ENCODE assay signal across 18 cellular contexts in genomic region chr6:140541288-140541687, GRCh38.
DNase-seq lines count a peak whose midpoint lies in the region; ATAC-seq and TF ChIP-seq lines count a peak whose summit lies in the region.
"Had no signal": no experiment of that assay in that cellular context is flagged by ENCODE, and none has a peak within 500 bp of the region (broad histone marks: within the 10 kb centered on the region; RNA-seq: fewer than 3 reads in every experiment).

No MANE protein-coding gene starts in this region.

- no peaks in the 10 kb centered on the region for H4K20me1 ChIP-seq in MM.1S (ENCODE audit: insufficient read depth, low read length)

- no peak overlapping the region for H3K9ac ChIP-seq in MM.1S (ENCODE audit: low read length)

- no peak overlapping the region for H3K4me2 ChIP-seq in MM.1S (ENCODE audit: low read depth, low read length)

- H3K27ac Mint-ChIP-seq in chondrocyte (ENCODE audit: unreplicated experiment) (peak overlapping the region; percentile 71), endothelial cell (ENCODE audit: unreplicated experiment) (no peak overlapping the region)
- H3K27ac Mint-ChIP-seq: CD4-positive, alpha-beta T cell; IgD-negative memory B cell; stimulated activated naive CD8-positive, alpha-beta T cell treated with anti-CD3 and anti-CD28 coated beads, Interleukin-15, amount 100 ng/mL, for 72 hours had no signal

- no peak overlapping the region for H3K4me3 ChIP-seq in MM.1S (ENCODE audit: low read length)
- H3K4me3 ChIP-seq: esophagus muscularis mucosa had no signal

- peak; percentile 37 for DNase-seq in Daoy (ENCODE audit: low read depth)
- peak; percentile 4 for DNase-seq in NCI-H748 treated with DMSO at 0.1 percent for 48 hours (lab: John Stamatoyannopoulos, UW)
- no peak for DNase-seq in chondrocyte (ENCODE audit: low spot score)
- DNase-seq in myocyte (ENCODE audit: low read depth) = peak; percentile 29
- no peak for DNase-seq in MM.1S
- DNase-seq in endothelial cell (ENCODE audit: low spot score) = no peak
- DNase-seq: ACHN; activated naive CD4-positive, alpha-beta T cell treated with anti-CD3 and anti-CD28 coated beads, Interleukin-2, amount 50 U/mL, for 16 hours; CD4-positive, alpha-beta T cell; DMS79; kidney; NCI-H526; retina; stimulated activated naive CD8-positive, alpha-beta T cell treated with anti-CD3 and anti-CD28 coated beads, Interleukin-15, amount 100 ng/mL, for 72 hours had no signal

- H3K27ac ChIP-seq in MM.1S (ENCODE audit: low read length) = no peak overlapping the region
- H3K27ac ChIP-seq: esophagus muscularis mucosa had no signal

- no peaks in the 10 kb centered on the region for H3K4me1 ChIP-seq in MM.1S (ENCODE audit: low read length)

- no peaks in the 10 kb centered on the region for H3F3A ChIP-seq in MM.1S (ENCODE audit: insufficient read depth, low read length)

- no peaks in the 10 kb centered on the region for H3K79me2 ChIP-seq in MM.1S (ENCODE audit: low read length)

- no peak for ATAC-seq in HG02973 (IDR thresholded peaks at IDR 0.05; ENCODE audit: unreplicated experiment)
- no peak for ATAC-seq in GM21528 (IDR thresholded peaks at IDR 0.05; ENCODE audit: low FRiP score, unreplicated experiment)
- ATAC-seq: stimulated activated naive CD8-positive, alpha-beta T cell treated with anti-CD3 and anti-CD28 coated beads, Interleukin-15, amount 100 ng/mL, for 72 hours had no signal

- H3K27me3 Mint-ChIP-seq in chondrocyte (ENCODE audit: low read depth) = no peaks in the 10 kb centered on the region
- no peaks in the 10 kb centered on the region for H3K27me3 Mint-ChIP-seq in endothelial cell (ENCODE audit: unreplicated experiment)
- H3K27me3 Mint-ChIP-seq: CD4-positive, alpha-beta T cell; IgD-negative memory B cell; stimulated activated naive CD8-positive, alpha-beta T cell treated with anti-CD3 and anti-CD28 coated beads, Interleukin-15, amount 100 ng/mL, for 72 hours had no signal

- H3K4me3 Mint-ChIP-seq in chondrocyte (ENCODE audit: unreplicated experiment) (peak overlapping the region; percentile 57), endothelial cell (ENCODE audit: unreplicated experiment) (no peak overlapping the region)
- H3K4me3 Mint-ChIP-seq: CD4-positive, alpha-beta T cell; IgD-negative memory B cell; stimulated activated naive CD8-positive, alpha-beta T cell treated with anti-CD3 and anti-CD28 coated beads, Interleukin-15, amount 100 ng/mL, for 72 hours had no signal

- H3K36me3 ChIP-seq in MM.1S (replicated peaks; ENCODE audit: insufficient read depth, low read length) = no peaks in the 10 kb centered on the region
- H3K36me3 ChIP-seq: esophagus muscularis mucosa had no signal

- H3K9me3 Mint-ChIP-seq in chondrocyte (ENCODE audit: low read depth) (peaks cover 5% of the 10 kb centered on the region), endothelial cell (ENCODE audit: unreplicated experiment) (no peaks in the 10 kb centered on the region)
- H3K9me3 Mint-ChIP-seq: CD4-positive, alpha-beta T cell; IgD-negative memory B cell; stimulated activated naive CD8-positive, alpha-beta T cell treated with anti-CD3 and anti-CD28 coated beads, Interleukin-15, amount 100 ng/mL, for 72 hours had no signal

- H3K27me3 ChIP-seq in MM.1S (replicated peaks; ENCODE audit: insufficient read depth, low read length) = no peaks in the 10 kb centered on the region
- H3K27me3 ChIP-seq: esophagus muscularis mucosa had no signal

- TF ChIP-seq CTCF in chondrocyte (IDR thresholded peaks at IDR 0.05) (peak; percentile 10), MM.1S (IDR thresholded peaks at IDR 0.05; ENCODE audit: low read length) (no peak), endothelial cell (IDR thresholded peaks at IDR 0.05; ENCODE audit: unreplicated experiment) (no peak)

- H3K9me2 ChIP-seq in MM.1S (replicated peaks; ENCODE audit: insufficient read depth, low read length) = no peaks in the 10 kb centered on the region

- H3K36me3 Mint-ChIP-seq in chondrocyte (ENCODE audit: low read depth) (peaks cover 1% of the 10 kb centered on the region), endothelial cell (ENCODE audit: low read depth, unreplicated experiment) (no peaks in the 10 kb centered on the region)
- H3K36me3 Mint-ChIP-seq: IgD-negative memory B cell had no signal

- H3K4me1 Mint-ChIP-seq in chondrocyte (ENCODE audit: low read depth) (peaks cover 55% of the 10 kb centered on the region), endothelial cell (ENCODE audit: unreplicated experiment) (peaks cover 6% of the 10 kb centered on the region)
- H3K4me1 Mint-ChIP-seq: IgD-negative memory B cell; stimulated activated naive CD8-positive, alpha-beta T cell treated with anti-CD3 and anti-CD28 coated beads, Interleukin-15, amount 100 ng/mL, for 72 hours had no signal

- H3K9me3 ChIP-seq in MM.1S (replicated peaks; ENCODE audit: insufficient read depth, low read length) = no peaks in the 10 kb centered on the region

- no peak overlapping the region for H2AFZ ChIP-seq in MM.1S (ENCODE audit: low read length)

Comparison
In these comparisons a context has a peak if more than half of its experiments do, and no peak if none do; other contexts are left out.
1. DNase-seq: peak in Daoy (single experiment), NCI-H748 treated with DMSO at 0.1 percent for 48 hours (single experiment) and myocyte (single experiment); none in chondrocyte (single experiment), MM.1S (single experiment) and endothelial cell (single experiment).